Comparison of ENCODE assay signal across 11 cellular contexts in the genomic region with DNA sequence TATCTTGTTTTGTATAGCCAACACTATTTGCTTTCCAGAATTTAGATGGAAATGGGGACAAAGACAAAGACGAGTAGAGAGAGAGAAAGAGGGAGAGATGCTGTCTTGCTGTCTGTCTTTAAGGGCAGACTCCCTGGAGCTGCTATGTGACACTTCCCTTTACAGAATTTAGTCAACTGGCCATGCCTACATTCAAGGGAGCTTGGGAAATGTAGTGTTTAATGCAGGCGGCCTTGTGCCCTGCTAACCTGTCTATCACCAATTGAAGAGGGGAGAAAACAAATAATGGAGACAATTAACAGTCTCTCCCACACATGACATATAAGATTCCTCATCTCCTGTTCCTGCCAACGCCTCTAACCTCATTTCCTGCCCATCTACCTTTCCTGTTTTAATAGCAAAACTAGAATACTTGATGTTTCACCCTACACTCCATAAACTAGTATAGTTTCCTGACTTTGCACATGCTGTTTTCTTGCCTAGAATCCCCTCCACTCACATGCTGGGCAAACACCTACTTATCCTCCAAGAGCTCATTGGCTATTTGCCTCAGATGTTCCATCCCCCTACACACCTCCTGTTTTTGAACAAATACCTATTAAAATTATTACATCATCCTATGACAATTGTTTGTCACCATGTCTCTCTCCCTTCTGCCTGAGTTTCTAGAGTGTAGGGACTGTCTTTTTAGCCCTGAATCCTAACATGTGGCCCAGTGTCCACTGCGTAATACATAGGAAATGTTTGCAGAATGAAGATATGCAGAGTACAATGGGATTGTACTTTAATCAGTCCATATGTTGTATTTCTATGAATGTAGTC.
DNase-seq lines count a peak whose midpoint lies in the region; ATAC-seq, FAIRE-seq and TF ChIP-seq lines count a peak whose summit lies in the region.
"Had no signal": no experiment of that assay in that cellular context is flagged by ENCODE, and none has a peak within 500 bp of the region (broad histone marks: within the 10 kb centered on the region; RNA-seq: fewer than 3 reads in every experiment).

No MANE protein-coding gene starts in this region.

- H3K9me3 ChIP-seq in BLaER1 (no peaks in the 10 kb centered on the region), DND-41 (ENCODE audit: insufficient read depth, low read length, severe bottlenecking) (no peaks in the 10 kb centered on the region), H1 (ENCODE audit: insufficient read depth in 2 of 2, low read depth in 1 of 2, low read length in 1 of 2) (no peaks in the 10 kb centered on the region)
- H3K9me3 ChIP-seq: heart right ventricle had no signal

- no peak for TF ChIP-seq POLR2A in H1 (IDR thresholded peaks at IDR 0.05; ENCODE audit: control extremely low read depth in 1 of 2, low read depth in 2 of 2, low read length in 2 of 2)

- POLR2A ChIA-PET in H1 (lab: Charles Lee; ENCODE audit: partially characterized antibody): no interaction called here

- H3K9ac ChIP-seq in BLaER1 (no peak overlapping the region), DND-41 (ENCODE audit: low read depth, low read length) (no peak overlapping the region), H1 (replicated peaks in 1 of 4; ENCODE audit: extremely low read depth in 1 of 4, low read depth in 3 of 4, low read length in 3 of 4) (no peak overlapping the region)

- H3K79me1 ChIP-seq in H1 (ENCODE audit: low read depth, low read length): no peaks in the 10 kb centered on the region

- H2BK12ac ChIP-seq in H1 (ENCODE audit: low read depth, low read length): no peak overlapping the region

- no peak overlapping the region for H2AK5ac ChIP-seq in H1 (ENCODE audit: low read depth, low read length)

- H3K14ac ChIP-seq in H1 (ENCODE audit: insufficient read length): no peak overlapping the region

- no peak overlapping the region for H2BK120ac ChIP-seq in H1 (replicated peaks; ENCODE audit: low read depth, low read length)

- no peaks in the 10 kb centered on the region for H3K27me3 ChIP-seq in BLaER1
- no peaks in the 10 kb centered on the region for H3K27me3 ChIP-seq in DND-41 (ENCODE audit: insufficient read depth, low read length, poor library complexity)
- no peaks in the 10 kb centered on the region for H3K27me3 ChIP-seq in H1 (replicated peaks in 1 of 4; ENCODE audit: control insufficient read depth in 3 of 4, extremely low read depth in 1 of 4, insufficient read depth in 3 of 4, low read length in 3 of 4)

- no peak overlapping the region for H2BK5ac ChIP-seq in H1 (ENCODE audit: low read depth, low read length)

- no peak overlapping the region for H3K4ac ChIP-seq in H1 (replicated peaks; ENCODE audit: insufficient read length, low read depth, low read length)

- peak overlapping the region; percentile 54 for H2AFZ ChIP-seq in DND-41 (ENCODE audit: low read depth, low read length)
- H2AFZ ChIP-seq in H1 (ENCODE audit: low read length): peak overlapping the region; percentile 55

- no peak overlapping the region for H3K18ac ChIP-seq in H1 (ENCODE audit: extremely low read depth, low read length)

- H3K56ac ChIP-seq in H1 (replicated peaks; ENCODE audit: insufficient read length, low read depth, low read length): no peak overlapping the region

- no peak overlapping the region for H2BK20ac ChIP-seq in H1 (ENCODE audit: low read length)

- no peak overlapping the region for H4K8ac ChIP-seq in H1 (ENCODE audit: extremely low read depth, insufficient read depth, low read length)

- no peaks in the 10 kb centered on the region for H4K20me1 ChIP-seq in BLaER1
- H4K20me1 ChIP-seq in DND-41 (ENCODE audit: insufficient read depth, low read length): no peaks in the 10 kb centered on the region
- no peaks in the 10 kb centered on the region for H4K20me1 ChIP-seq in H1 (replicated peaks in 1 of 2; ENCODE audit: control insufficient read depth in 1 of 2, insufficient read depth in 2 of 2, low read length in 2 of 2)

- no peak overlapping the region for H3K27ac ChIP-seq in BLaER1
- H3K27ac ChIP-seq in DND-41 (ENCODE audit: low read length): peak overlapping the region; percentile 75
- no peak overlapping the region for H3K27ac ChIP-seq in H1 (ENCODE audit: low read depth, low read length)
- H3K27ac ChIP-seq: heart right ventricle had no signal

- H2BK15ac ChIP-seq in H1 (ENCODE audit: low read length): no peak overlapping the region

- no peak overlapping the region for H4K5ac ChIP-seq in H1 (ENCODE audit: insufficient read length, low read depth, low read length)

- peak; percentile 32 for DNase-seq in DND-41
- peak; percentile 8 for DNase-seq in SHP77 treated with DMSO at 0.1 percent for 48 hours (lab: John Stamatoyannopoulos, UW)
- DNase-seq in H1 (ENCODE audit: low read depth in 1 of 2, low spot score in 2 of 2): no peak
- no peak for DNase-seq in left lobe of liver (ENCODE audit: low spot score)
- DNase-seq: heart right ventricle, NCI-H146, Right ventricle myocardium superior had no signal

- H3K23me2 ChIP-seq in H1 (ENCODE audit: low read depth, low read length): no peaks in the 10 kb centered on the region; the same call in 1 of the 2 replicates

- peak overlapping the region; percentile 15; the same call in 1 of the 2 replicates for H3K4me2 ChIP-seq in BLaER1
- H3K4me2 ChIP-seq in DND-41 (ENCODE audit: insufficient read depth, low read length): no peak overlapping the region
- H3K4me2 ChIP-seq in H1 (ENCODE audit: insufficient read depth in 1 of 2, low read depth in 2 of 2, low read length in 2 of 2): no peak overlapping the region

- no peak overlapping the region for H3K23ac ChIP-seq in H1 (ENCODE audit: insufficient read length)

- H3K4me1 ChIP-seq in BLaER1 (peaks cover 48% of the 10 kb centered on the region), DND-41 (ENCODE audit: insufficient read depth, low read length) (peaks cover 58% of the 10 kb centered on the region), H1 (replicated peaks in 1 of 4; ENCODE audit: control insufficient read depth in 3 of 4, insufficient read depth in 4 of 4, low read length in 3 of 4) (no peaks in the 10 kb centered on the region)

- H3K4me3 ChIP-seq in BLaER1 (no peak overlapping the region), DND-41 (ENCODE audit: low read depth in 1 of 2, low read length in 2 of 2) (no peak overlapping the region), H1 (ENCODE audit: extremely low read depth in 1 of 4, insufficient read depth in 2 of 4, low read depth in 3 of 4, low read length in 4 of 4) (no peak overlapping the region)
- H3K4me3 ChIP-seq: heart right ventricle had no signal

- FAIRE-seq in H1 (lab: Jason Lieb, UNC): no peak

- H4K91ac ChIP-seq in H1 (replicated peaks; ENCODE audit: insufficient read length, low read length): no peak overlapping the region

- ATAC-seq in DND-41 (ENCODE audit: insufficient read depth, low read depth): 0 out of 3 replicates have a peak, but pooled peaks have one; percentile 7
- ATAC-seq in GM18498 (IDR thresholded peaks at IDR 0.05; ENCODE audit: unreplicated experiment): no peak
- no peak for ATAC-seq in left lobe of liver
- ATAC-seq in HG02885 (IDR thresholded peaks at IDR 0.05; ENCODE audit: poor library complexity, unreplicated experiment): no peak
- ATAC-seq in HG03039 (IDR thresholded peaks at IDR 0.05; ENCODE audit: unreplicated experiment): no peak

- TF ChIP-seq CTCF in DND-41 (IDR thresholded peaks at IDR 0.05; ENCODE audit: borderline replicate concordance, extremely low read depth, low read length, poor library complexity, severe bottlenecking) (no peak), H1 (IDR thresholded peaks at IDR 0.05; ENCODE audit: control extremely low read depth in 1 of 3, insufficient read depth in 1 of 3, low read depth in 1 of 3, low read length in 3 of 3) (no peak)

- TF ChIP-seq EP300 in H1 (IDR thresholded peaks at IDR 0.05; ENCODE audit: borderline replicate concordance in 1 of 2, low read depth in 2 of 2, low read length in 2 of 2): no peak

- CTCF ChIA-PET in H1 (lab: Charles Lee; ENCODE audit: partially characterized antibody): interaction anchor here (0.7 to 2.7 kb wide), 4 partner anchors 12 to 42 kb away, joined by 3 to 12 read pairs (median 6); no protein-coding TSS in a partner anchor

- WGBS in H1 (ENCODE audit: extremely low coverage in 1 of 2, insufficient coverage in 1 of 2, insufficient read length in 1 of 2, insufficient replicate concordance in 2 of 2, low coverage in 1 of 2, low lambda C conversion rate in 2 of 2, missing lambda C conversion rate in 1 of 2), 2 experiments: 72% methylated on average over 4 of the region's 4 CpGs; no CpG with 5 or more reads in 1 of the 2 experiments

- no peak for TF ChIP-seq RAD21 in H1 (IDR thresholded peaks at IDR 0.05 in 1 of 2, conservative IDR thresholded peaks at IDR 0.05 in 1 of 2; ENCODE audit: low read depth in 2 of 2, low read length in 2 of 2)

- H3K36me3 ChIP-seq in BLaER1 (no peaks in the 10 kb centered on the region), DND-41 (ENCODE audit: insufficient read depth, low read length) (no peaks in the 10 kb centered on the region), H1 (ENCODE audit: control insufficient read depth in 2 of 4, insufficient read depth in 4 of 4, low read length in 3 of 4) (no peaks in the 10 kb centered on the region)
- H3K36me3 ChIP-seq: heart right ventricle had no signal

- H3K79me2 ChIP-seq in DND-41 (ENCODE audit: insufficient read depth, low read length): no peaks in the 10 kb centered on the region
- H3K79me2 ChIP-seq in H1 (ENCODE audit: control insufficient read depth in 1 of 2, insufficient read depth in 2 of 2, low read length in 2 of 2): no peaks in the 10 kb centered on the region

TF ChIP-seq in H1, 55 proteins besides CTCF, POLR2A, EP300 and RAD21:
- TF ChIP-seq SIX5 (IDR thresholded peaks at IDR 0.05; ENCODE audit: low read depth, low read length): peak; percentile 12; the same call in 1 of the 2 replicates
- no peak for TF ChIP-seq PHF8 (conservative IDR thresholded peaks at IDR 0.05; ENCODE audit: low read depth, low read length)
TF ChIP-seq in H1: peak in this region for 1.

Comparison
In these comparisons a context has a peak if more than half of its experiments do, and no peak if none do; other contexts are left out.
1. DNase-seq: peak in DND-41 (single experiment) and SHP77 treated with DMSO at 0.1 percent for 48 hours (single experiment); none in H1 (0 of 2) and left lobe of liver (single experiment).